11 cellular contexts compared by ENCODE assay signal in genomic region chr1:17490667-17491066, GRCh38. TPM values are rescaled to one million over a fixed set of nuclear protein-coding genes. Genes with fewer than 3 reads are reported as not detected.
"Had no signal": no experiment of that assay in that cellular context is flagged by ENCODE, and none has a peak within 500 bp of the region (broad histone marks: within the 10 kb centered on the region; RNA-seq: fewer than 3 reads in every experiment).

No MANE protein-coding gene starts in this region.

RNA-seq across cellular contexts. Expression of gene ARHGEF10L, which starts 48.8 kb away (rescaled TPM):
- total RNA-seq: activated CD4-positive, alpha-beta memory T cell treated with anti-CD3 and anti-CD28 coated beads for 36 hours; activated CD4-positive, alpha-beta memory T cell treated with anti-CD3 and anti-CD28 coated beads, Interleukin-2, amount 10 ng/mL, durations not matched to agents 7 days and 5 days; activated CD4-positive, alpha-beta T cell treated with anti-CD3 and anti-CD28 coated beads for 36 hours; activated CD4-positive, alpha-beta T cell treated with anti-CD3 and anti-CD28 coated beads, Interleukin-2, amount 10 ng/mL, durations not matched to agents 24 days and 14 days; activated CD4-positive, alpha-beta T cell treated with anti-CD3 and anti-CD28 coated beads, Interleukin-2, amount 10 ng/mL, durations not matched to agents 7 days and 5 days; activated CD8-positive, alpha-beta memory T cell treated with anti-CD3 and anti-CD28 coated beads for 36 hours; activated CD8-positive, alpha-beta memory T cell treated with anti-CD3 and anti-CD28 coated beads, Interleukin-2, amount 10 ng/mL, durations not matched to agents 7 days and 5 days; activated CD8-positive, alpha-beta T cell treated with anti-CD3 and anti-CD28 coated beads for 36 hours; activated CD8-positive, alpha-beta T cell treated with anti-CD3 and anti-CD28 coated beads, Interleukin-2, amount 10 ng/mL, durations not matched to agents 7 days and 5 days; T-helper 1 cell treated with Interleukin-12 subunit alpha and Interleukin-12 subunit beta and Interleukin-4 antibody, amounts not matched to agents 30 ng/mL and 1 ng/mL, for 36 hours; T-helper 2 cell treated with Interferon-gamma antibody and Interleukin-4, amounts not matched to agents 100 ng/mL and 5 ng/mL, for 36 hours had no signal
